Comparison of ENCODE assay signal across 19 cellular contexts in genomic region chr1:178294654-178295053, GRCh38.
DNase-seq lines count a peak whose midpoint lies in the region; ATAC-seq, FAIRE-seq and TF ChIP-seq lines count a peak whose summit lies in the region.
"Had no signal": no experiment of that assay in that cellular context is flagged by ENCODE, and none has a peak within 500 bp of the region (broad histone marks: within the 10 kb centered on the region; RNA-seq: fewer than 3 reads in every experiment).

No MANE protein-coding gene starts in this region.

- RAD21 ChIA-PET in HCT116 (lab: Charles Lee; ENCODE audit: low non-redundant PET in 1 of 2, low total read pairs in 2 of 2, uncharacterized antibody in 2 of 2, unreplicated experiment in 2 of 2), result no interaction called here

- no peaks in the 10 kb centered on the region for H3K9me2 ChIP-seq in HCT116 (ENCODE audit: insufficient read depth)

- no peak overlapping the region for H3K9ac ChIP-seq in HCT116 (ENCODE audit: low read length)

- TF ChIP-seq CTCF in A549 (IDR thresholded peaks at IDR 0.05), result no peak
- TF ChIP-seq CTCF in HCT116 (IDR thresholded peaks at IDR 0.05 in 2 of 3, conservative IDR thresholded peaks at IDR 0.05 in 1 of 3; ENCODE audit: borderline replicate concordance in 1 of 3, insufficient read depth in 1 of 3, low read depth in 2 of 3, low read length in 2 of 3), result peak in 1 of 3 experiments; percentile 35; a peak in 2 of 6 replicates
- no peak for TF ChIP-seq CTCF in GM13977 (IDR thresholded peaks at IDR 0.05; ENCODE audit: extremely low read depth, insufficient read depth, missing control alignments)
- no peak for TF ChIP-seq CTCF in GM13976 (IDR thresholded peaks at IDR 0.05; ENCODE audit: borderline replicate concordance, control extremely low read depth, extremely low read depth, insufficient read depth, missing control alignments)

- in situ Hi-C loops in GM13977 (cut with MboI; ENCODE audit: low pct_unique_long_range_greater_than_20kb, low sequenced_read_pairs, unreplicated experiment), result no loop called here
- in situ Hi-C loops in GM13976 (cut with MboI; ENCODE audit: low sequenced_read_pairs, unreplicated experiment), result no loop called here

- DNase-seq in A549 (ENCODE audit: low read depth in 1 of 2, low spot score in 1 of 2), result no peak
- no peak for DNase-seq in HCT116 (ENCODE audit: low read depth, low spot score)
- DNase-seq in amniotic epithelial cell (ENCODE audit: low read depth), result peak; percentile 22
- DNase-seq in islet precursor cell, result peak; percentile 87
- no peak for DNase-seq in GM13977 (ENCODE audit: low spot score)
- no peak for DNase-seq in NCI-H1417 treated with DMSO at 0.1 percent for 48 hours (lab: John Stamatoyannopoulos, UW)
- DNase-seq in GM13976 (ENCODE audit: low spot score), result no peak
- DNase-seq: activated CD4-positive, alpha-beta T cell treated with anti-CD3 and anti-CD28 coated beads, Interleukin-2, amount 10 ng/mL, durations not matched to agents 7 days and 5 days; activated CD8-positive, alpha-beta memory T cell treated with anti-CD3 and anti-CD28 coated beads, Interleukin-2, amount 50 U/mL, for 48 hours; activated gamma-delta T cell treated with Interleukin-2 at 50 U/mL for 16 hours; aorta; NCI-H774; PC-9; stimulated activated naive CD8-positive, alpha-beta T cell treated with anti-CD3 and anti-CD28 coated beads, Interleukin-15, amount 100 ng/mL, for 72 hours; uterus had no signal

- H3K4me1 ChIP-seq in A549 (no peaks in the 10 kb centered on the region), HCT116 (ENCODE audit: control insufficient read depth in 1 of 2, insufficient read depth in 2 of 2, low read length in 2 of 2) (peaks cover 0 to 1% of the 10 kb centered on the region in 2 experiments; a peak in 1 of 4 replicates)
- H3K4me1 ChIP-seq: uterus had no signal

- H3K4me2 ChIP-seq in A549, result no peak overlapping the region
- no peak overlapping the region for H3K4me2 ChIP-seq in HCT116 (ENCODE audit: low read length)
- H3K4me2 ChIP-seq: PC-9 had no signal

- CTCF ChIA-PET in A549 (lab: Yijun Ruan, JAX) (interaction anchor here (1.7 to 7.6 kb wide), 2 partner anchors 11 to 16 kb away, joined by 4 to 51 read pairs; no protein-coding TSS in a partner anchor), HCT116 (lab: Charles Lee) (interaction anchor here (0.7 to 1.8 kb wide), 2 partner anchors 12 to 16 kb away, joined by 3 to 6 read pairs; no protein-coding TSS in a partner anchor)

- no peaks in the 10 kb centered on the region for H4K20me1 ChIP-seq in HCT116 (ENCODE audit: insufficient read depth)

- TF ChIP-seq RAD21 in A549 (conservative IDR thresholded peaks at IDR 0.05 in 1 of 2, IDR thresholded peaks at IDR 0.05 in 1 of 2) (no peak), HCT116 (IDR thresholded peaks at IDR 0.05; ENCODE audit: low read depth) (no peak)

- no peak for FAIRE-seq in A549 (lab: Jason Lieb, UNC)

- POLR2A ChIA-PET in A549 (lab: Yijun Ruan, JAX), result no interaction called here
- POLR2A ChIA-PET in HCT116 (lab: Charles Lee), result no interaction called here

- no peak overlapping the region for H2AFZ ChIP-seq in HCT116 (ENCODE audit: low read depth, low read length, poor library complexity, severe bottlenecking)
- H2AFZ ChIP-seq: PC-9 had no signal

- H3K27me3 ChIP-seq in HCT116 (ENCODE audit: insufficient read depth, low read length), result no peaks in the 10 kb centered on the region
- H3K27me3 ChIP-seq: uterus had no signal

- H3K4me3 ChIP-seq in A549 (no peak overlapping the region), HCT116 (replicated peaks in 1 of 2; ENCODE audit: low read depth in 1 of 2, low read length in 2 of 2) (no peak overlapping the region)
- H3K4me3 ChIP-seq: coronary artery, PC-9, uterus had no signal

- ATAC-seq in A549 (peak; percentile 72 to 76), HCT116 (peak; percentile 59), GM19023 (IDR thresholded peaks at IDR 0.05; ENCODE audit: unreplicated experiment) (no peak)
- ATAC-seq: natural killer cell treated with Interleukin-12 subunit alpha and Interleukin-12 subunit beta and Interleukin-15 and Interleukin-18, amount 100 ng/mL, for 72 hours; stimulated activated naive CD8-positive, alpha-beta T cell treated with anti-CD3 and anti-CD28 coated beads, Interleukin-15, amount 100 ng/mL, for 72 hours had no signal

- H3K9me3 ChIP-seq in A549 (no peaks in the 10 kb centered on the region), HCT116 (ENCODE audit: control insufficient read depth in 1 of 2, insufficient read depth in 1 of 2, low read depth in 1 of 2, low read length in 2 of 2) (no peaks in the 10 kb centered on the region)
- H3K9me3 ChIP-seq: uterus had no signal

- no peaks in the 10 kb centered on the region for H3K79me2 ChIP-seq in HCT116 (ENCODE audit: insufficient read depth, low read length)

- TF ChIP-seq POLR2A in A549 (IDR thresholded peaks at IDR 0.05; ENCODE audit: low read length), result no peak
- no peak for TF ChIP-seq POLR2A in HCT116 (IDR thresholded peaks at IDR 0.05; ENCODE audit: borderline replicate concordance, extremely low read depth, insufficient read depth, insufficient read length)

- WGBS in A549 (ENCODE audit: missing lambda C conversion rate), result 93% methylated on average over 1 of the region's 1 CpG

- BruUV-seq in HCT116 (replicated peaks; lab: Mats Ljungman, UMichigan), result no TSS peak

- no peak for TF ChIP-seq EP300 in A549 (IDR thresholded peaks at IDR 0.05)

- intact Hi-C loops in HCT116 (cut with micrococcal nuclease), result no loop called here

- H3K36me3 ChIP-seq in HCT116 (ENCODE audit: control insufficient read depth in 1 of 2, insufficient read depth in 2 of 2, low read length in 2 of 2), result no peaks in the 10 kb centered on the region
- H3K36me3 ChIP-seq: uterus had no signal

- H3K27ac ChIP-seq in A549 (no peak overlapping the region), HCT116 (ENCODE audit: low read depth, low read length) (no peak overlapping the region)
- H3K27ac ChIP-seq: coronary artery, epithelial cell of prostate, PC-9, uterus had no signal

TF ChIP-seq in A549, 52 proteins besides CTCF, POLR2A, EP300 and RAD21:
- TF ChIP-seq HOXA7 (CRISPR knock-in tag; IDR thresholded peaks at IDR 0.05) (no peak), CHD2 (IDR thresholded peaks at IDR 0.05; ENCODE audit: low read length, partially characterized antibody) (no peak), HMGXB4 (CRISPR knock-in tag; IDR thresholded peaks at IDR 0.05; ENCODE audit: borderline replicate concordance) (no peak), ZC3H11A (IDR thresholded peaks at IDR 0.05) (no peak), HOXB13 (CRISPR knock-in tag; IDR thresholded peaks at IDR 0.05; ENCODE audit: low read depth) (no peak), SREBF2 (IDR thresholded peaks at IDR 0.05) (no peak), TP53 (CRISPR knock-in tag; IDR thresholded peaks at IDR 0.05) (no peak)

TF ChIP-seq in HCT116, 20 proteins besides CTCF, POLR2A, EP300 and RAD21:
- TF ChIP-seq POLR2AphosphoS5 (IDR thresholded peaks at IDR 0.05; ENCODE audit: low read depth, low read length) (no peak), JUND (IDR thresholded peaks at IDR 0.05) (no peak), EZH2 (IDR thresholded peaks at IDR 0.05) (no peak), ZBTB33 (IDR thresholded peaks at IDR 0.05; ENCODE audit: extremely low read depth, insufficient replicate concordance, low read length) (no peak), CEBPB (IDR thresholded peaks at IDR 0.05; ENCODE audit: low read depth) (no peak), ZNF274 (IDR thresholded peaks at IDR 0.05; ENCODE audit: low read depth, low read length) (no peak), FOSL1 (IDR thresholded peaks at IDR 0.05; ENCODE audit: low read depth) (no peak)

Comparison
In these comparisons a context has a peak if more than half of its experiments do, and no peak if none do; other contexts are left out.
1. DNase-seq: peak in amniotic epithelial cell (single experiment) and islet precursor cell (single experiment); none in A549 (0 of 2), HCT116 (single experiment), GM13977 (single experiment), NCI-H1417 treated with DMSO at 0.1 percent for 48 hours (single experiment) and GM13976 (single experiment).